Comparison of ENCODE assay signal across 9 cellular contexts in the genomic region with DNA sequence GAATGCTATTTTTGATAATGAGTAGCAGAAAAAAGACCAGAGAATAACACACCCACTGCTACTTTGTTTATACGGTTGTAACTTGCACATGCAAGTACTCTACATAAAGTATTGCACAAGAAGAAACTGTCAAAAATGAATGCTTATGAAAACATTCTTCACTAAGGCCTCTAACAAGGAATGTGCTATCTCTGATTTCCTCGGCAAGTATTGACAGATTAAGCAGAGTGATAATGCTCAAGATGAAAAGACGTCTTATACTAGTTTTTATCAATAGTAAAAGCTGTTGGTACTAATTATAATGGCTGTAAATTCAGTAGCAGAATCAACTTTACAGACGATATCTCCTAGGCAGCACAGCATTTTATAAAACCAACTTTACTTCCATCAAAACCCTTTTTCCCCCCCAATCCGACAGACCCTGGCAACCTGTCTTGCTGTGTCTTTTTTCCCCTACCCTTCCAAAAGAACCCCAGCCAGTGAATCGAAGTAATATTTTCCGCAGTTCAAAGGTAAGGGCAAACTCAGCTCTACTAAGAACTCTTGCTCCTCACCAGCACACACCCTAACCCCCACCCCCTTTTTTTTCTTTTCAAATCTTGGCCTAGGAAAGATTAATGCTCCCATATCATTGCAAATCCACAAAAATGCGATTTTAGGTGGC. TPM values are rescaled to one million over a fixed set of nuclear protein-coding genes. Genes with fewer than 3 reads are reported as not detected.
DNase-seq lines count a peak whose midpoint lies in the region; ATAC-seq, FAIRE-seq and TF ChIP-seq lines count a peak whose summit lies in the region.
"Had no signal": no experiment of that assay in that cellular context is flagged by ENCODE, and none has a peak within 500 bp of the region (broad histone marks: within the 10 kb centered on the region; RNA-seq: fewer than 3 reads in every experiment).

No MANE protein-coding gene starts in this region.

- SMC1A ChIA-PET in GM12878 (lab: Charles Lee; ENCODE audit: uncharacterized antibody, unreplicated experiment), result interaction anchor here (1.0 to 1.8 kb wide), 3 partner anchors 9 to 200 kb away, joined by 3 to 5 read pairs (median 4); no protein-coding TSS in a partner anchor

- H3K79me2 ChIP-seq in GM12878 (ENCODE audit: control insufficient read depth, insufficient read depth, low read length) (peaks cover 62% of the 10 kb centered on the region), HepG2 (ENCODE audit: insufficient read depth, low read length) (peaks cover 54% of the 10 kb centered on the region)

- H3K4me2 ChIP-seq in GM12878 (ENCODE audit: control insufficient read depth, insufficient read depth) (peak overlapping the region; percentile 80), HepG2 (ENCODE audit: low read depth, low read length) (peak overlapping the region; percentile 82)

- H3K27ac ChIP-seq in GM12878 (ENCODE audit: control insufficient read depth, insufficient read depth) (peak overlapping the region; percentile 97), HepG2 (ENCODE audit: extremely low read length, insufficient read depth, low read length) (peak overlapping the region; percentile 94), tibial artery (peak overlapping the region; percentile 86 to 96)

- TF ChIP-seq EP300 in GM12878 (IDR thresholded peaks at IDR 0.05; ENCODE audit: borderline replicate concordance in 1 of 2, control insufficient read depth in 1 of 2, low read depth in 2 of 2, low read length in 2 of 2) (no peak), HepG2 (IDR thresholded peaks at IDR 0.05; ENCODE audit: low read depth in 2 of 2, low read length in 2 of 2) (no peak), HepG2 (CRISPR knock-in tag; IDR thresholded peaks at IDR 0.05; ENCODE audit: borderline replicate concordance) (no peak)

- no peaks in the 10 kb centered on the region for H3K36me3 ChIP-seq in GM12878 (ENCODE audit: control insufficient read depth in 2 of 2, insufficient read depth in 2 of 2, low read length in 1 of 2)
- H3K36me3 ChIP-seq in HepG2 (replicated peaks in 1 of 2; ENCODE audit: control insufficient read depth in 1 of 2, insufficient read depth in 2 of 2, low read length in 2 of 2), result no peaks in the 10 kb centered on the region
- H3K36me3 ChIP-seq in tibial artery, result no peaks in the 10 kb centered on the region

- H3K27me3 ChIP-seq in GM12878 (replicated peaks in 1 of 2; ENCODE audit: control insufficient read depth in 2 of 2, insufficient read depth in 2 of 2, low read length in 1 of 2), result no peaks in the 10 kb centered on the region
- H3K27me3 ChIP-seq in HepG2 (ENCODE audit: control insufficient read depth in 1 of 2, insufficient read depth in 2 of 2, low read length in 2 of 2), result no peaks in the 10 kb centered on the region; a peak in 1 of 5 replicates
- no peaks in the 10 kb centered on the region for H3K27me3 ChIP-seq in tibial artery

- intact Hi-C loops in GM12878 (cut with micrococcal nuclease; ENCODE audit: unreplicated experiment) (loop anchor here (2.0 to 5.0 kb wide), 3 partner anchors 81 to 184 kb away; no protein-coding TSS in a partner anchor), HepG2 (cut with micrococcal nuclease; ENCODE audit: unreplicated experiment) (loop anchor here (1.0 kb wide), 1 partner anchor 200 kb away; no protein-coding TSS in a partner anchor), tibial artery (cut with DNase I; ENCODE audit: low total_unique reads) (loop anchor here (10.0 kb wide), 1 partner anchor 186 kb away; no protein-coding TSS in a partner anchor)

- TF ChIP-seq CTCF in LNCaP clone FGC (IDR thresholded peaks at IDR 0.05; ENCODE audit: control insufficient read depth, extremely low read depth, insufficient read depth), result no peak
- no peak for TF ChIP-seq CTCF in GM12878 (IDR thresholded peaks at IDR 0.05 in 2 of 3, conservative IDR thresholded peaks at IDR 0.05 in 1 of 3; ENCODE audit: control insufficient read depth in 2 of 3, extremely low read depth in 1 of 3, insufficient read depth in 1 of 3, low read depth in 3 of 3, low read length in 3 of 3)
- TF ChIP-seq CTCF in HepG2 (CRISPR knock-in tag; IDR thresholded peaks at IDR 0.05), result no peak
- TF ChIP-seq CTCF in tibial artery (IDR thresholded peaks at IDR 0.05), result no peak

- POLR2A ChIA-PET in GM12878 (lab: Charles Lee) (no interaction called here), HepG2 (lab: Yijun Ruan, JAX) (no interaction called here), HEK293T (lab: Yijun Ruan, JAX) (interaction anchor here (0.6 to 0.7 kb wide), 2 partner anchors 52 to 191 kb away, joined by 3 read pairs; partner anchors contain the start of gene OCIAD1)

- CTCF ChIA-PET in GM12878 (lab: Yijun Ruan, JAX), result interaction anchor here (0.9 to 5.9 kb wide), 3 partner anchors 12 to 200 kb away, joined by 4 to 38 read pairs (median 4); no protein-coding TSS in a partner anchor
- CTCF ChIA-PET in HepG2 (lab: Yijun Ruan, JAX; ENCODE audit: low intra/inter-chr PET ratio, low total read pairs), result no interaction called here
- CTCF ChIA-PET in HEK293T (lab: Yijun Ruan, JAX), result no interaction called here

- BruUV-seq in GM12878 (replicated peaks; lab: Mats Ljungman, UMichigan) (TSS peak; percentile 74), HepG2 (replicated peaks; lab: Mats Ljungman, UMichigan) (TSS peak; percentile 76)

- H4K20me1 ChIP-seq in GM12878 (ENCODE audit: control insufficient read depth, insufficient read depth) (no peaks in the 10 kb centered on the region), HepG2 (ENCODE audit: insufficient read depth, low read length) (peaks cover 8% of the 10 kb centered on the region)

- H2AFZ ChIP-seq in GM12878 (ENCODE audit: control insufficient read depth, low read depth, low read length) (peak overlapping the region; percentile 69; the same call in 1 of the 2 replicates), HepG2 (ENCODE audit: low read length) (peak overlapping the region; percentile 57)

- in situ Hi-C loops in GM12878 (cut with MboI), result no loop called here
- in situ Hi-C loops in HepG2 (cut with HindIII; ENCODE audit: extremely low pct_ligation_motif_present, low pct_unique_long_range_greater_than_20kb), result loop anchor here (25.0 kb wide), 1 partner anchor 191 kb away; no protein-coding TSS in a partner anchor

- peak overlapping the region; percentile 87 for H3K4me3 ChIP-seq in LNCaP clone FGC (ENCODE audit: low read depth, low read length)
- H3K4me3 ChIP-seq in GM12878, result peak overlapping the region; percentile 97
- H3K4me3 ChIP-seq in HepG2 (replicated peaks in 1 of 3; ENCODE audit: insufficient read depth in 1 of 3, low read depth in 2 of 3, low read length in 3 of 3), result peak overlapping the region; percentile 85 to 99 (median 98)
- peak overlapping the region; percentile 69 to 99 for H3K4me3 ChIP-seq in tibial artery

- TF ChIP-seq POLR2A in GM12878 (IDR thresholded peaks at IDR 0.05; ENCODE audit: low read depth, low read length) (no peak), HepG2 (IDR thresholded peaks at IDR 0.05; ENCODE audit: insufficient read depth in 1 of 2, low read depth in 2 of 2, low read length in 2 of 2) (no peak)

- H3K4me1 ChIP-seq in GM12878 (ENCODE audit: control insufficient read depth, insufficient read depth, low read length), result 0 out of 2 replicates have a peak, but pooled peaks cover 2% of the 10 kb centered on the region
- H3K4me1 ChIP-seq in HepG2 (ENCODE audit: insufficient read depth, low read length), result peaks cover 52% of the 10 kb centered on the region
- peaks cover 0 to 53% (median 19%) of the 10 kb centered on the region in 4 donors for H3K4me1 ChIP-seq in tibial artery

- DNase-seq in EH (ENCODE audit: low read depth), result peak; percentile 77
- DNase-seq in LNCaP clone FGC (ENCODE audit: low read depth), result no peak
- no peak for DNase-seq in GM12878 (ENCODE audit: low read depth, low spot score)
- peak; percentile 19 for DNase-seq in HepG2 (ENCODE audit: low spot score)
- DNase-seq in tibial artery, result no peak
- DNase-seq in HEK293T (ENCODE audit: extremely low spot score), result no peak
- no peak for DNase-seq in mucosa of gallbladder (ENCODE audit: low spot score)
- no peak for DNase-seq in germinal center (ENCODE audit: low spot score)

- peak overlapping the region; percentile 98 for H3K9ac ChIP-seq in GM12878 (ENCODE audit: control insufficient read depth, insufficient read depth, low read length)
- H3K9ac ChIP-seq in HepG2 (ENCODE audit: insufficient read depth, low read depth, low read length), result peak overlapping the region; percentile 93

- TF ChIP-seq RAD21 in GM12878 (IDR thresholded peaks at IDR 0.05; ENCODE audit: insufficient read depth, low read depth, low read length), result no peak
- no peak for TF ChIP-seq RAD21 in HepG2 (CRISPR knock-in tag; IDR thresholded peaks at IDR 0.05)

- H3K9me3 ChIP-seq in GM12878 (replicated peaks; ENCODE audit: control insufficient read depth, insufficient read depth, low read length) (no peaks in the 10 kb centered on the region), HepG2 (ENCODE audit: low read length) (no peaks in the 10 kb centered on the region), tibial artery (no peaks in the 10 kb centered on the region)

- RAD21 ChIA-PET in GM12878 (lab: Charles Lee; ENCODE audit: unreplicated experiment), result interaction anchor here (0.8 to 3.8 kb wide), 5 partner anchors 73 to 128 kb away, joined by 3 to 12 read pairs (median 3); partner anchors contain the start of gene OCIAD2

- WGBS in GM12878 (ENCODE audit: insufficient coverage, insufficient replicate concordance, low lambda C conversion rate, missing lambda C conversion rate), result 6% methylated on average over 8 of the region's 8 CpGs
- 1% methylated on average over 8 of the region's 8 CpGs for WGBS in HepG2 (ENCODE audit: low lambda C conversion rate)

- FAIRE-seq in GM12878 (lab: Jason Lieb, UNC) (no peak), HepG2 (lab: Jason Lieb, UNC) (no peak)
- FAIRE-seq: TTC549 had no signal

- ATAC-seq in GM12878 (no peak), HepG2 (no peak)

RNA-seq across cellular contexts. Expression of gene FRYL, which starts 1.5 kb away (rescaled TPM):
- total RNA-seq in GM12878 (2013; cell fraction: nucleolus; rRNA removed), result 290 and 300 TPM in 2 replicates
- total RNA-seq in GM12878 (2014; rRNA removed) (44.3 and 54.1 TPM in 2 replicates), GM12878 (2014; rRNA removed; fragmentation: Illumina TruSeq; extraction: Trizol) (50.6 and 53.6 TPM in 2 replicates), GM12878 (2021) (40.9 and 48.4 TPM in 2 replicates), HepG2 (2016; rRNA removed; fragmentation: Illumina TruSeq; extraction: Trizol) (19.6 and 28.4 TPM in 2 replicates), mucosa of gallbladder (54.1 TPM)
- polyA plus RNA-seq in GM12878 (2011; ENCODE audit: low read depth), result 9.6 TPM
- polyA plus RNA-seq in GM12878 (2011; rRNA removed) (42.5 and 57.4 TPM in 2 replicates), GM12878 (2014; fragmentation: Illumina TruSeq; extraction: Trizol) (27.0 and 31.0 TPM in 2 replicates), GM12878 (2014; fragmentation: Nextera tagmentation; extraction: Ambion mirVana) (10 to 100 TPM; 10.3 to 12.6 TPM), GM12878 (2014; rRNA removed) (23.0 and 23.8 TPM in 2 replicates), GM12878 (2016; fragmentation: Nextera tagmentation; extraction: Ambion mirVana) (10 to 100 TPM; 28.4 to 29.0 TPM), HepG2 (2011; rRNA removed) (7.8 and 9.7 TPM in 2 replicates)
- polyA plus RNA-seq in GM12878 (2011; cell fraction: cytosol; rRNA removed), result 15.4 and 21.6 TPM in 2 replicates
- 51.3 and 52.6 TPM in 2 replicates for polyA plus RNA-seq in GM12878 (2011; cell fraction: nucleus; rRNA removed)
- 14.6 and 20.4 TPM in 2 replicates for polyA plus RNA-seq in GM12878 (2012)
- polyA minus RNA-seq in GM12878 (2011; rRNA and poly(A)+ RNA removed), result 128 and 172 TPM in 2 replicates
- polyA minus RNA-seq in GM12878 (2011; cell fraction: cytosol; rRNA and poly(A)+ RNA removed), result 36.4 and 41.7 TPM in 2 replicates
- polyA minus RNA-seq in GM12878 (2011; cell fraction: nucleus; rRNA and poly(A)+ RNA removed), result 164 and 223 TPM in 2 replicates
- 4.5 and 6.9 TPM in 2 replicates for total RNA-seq in HepG2 (2016; cell fraction: cytosol; rRNA removed; fragmentation: Illumina TruSeq; extraction: Trizol; ENCODE audit: low read depth)
- 20.0 and 28.7 TPM in 2 replicates for total RNA-seq in HepG2 (2016; cell fraction: insoluble cytoplasmic fraction; rRNA removed; fragmentation: Illumina TruSeq; extraction: Trizol)
- total RNA-seq in HepG2 (2016; cell fraction: membrane; rRNA removed; fragmentation: Illumina TruSeq; extraction: Trizol), result 5.6 and 7.2 TPM in 2 replicates
- total RNA-seq in HepG2 (2016; cell fraction: nucleus; rRNA removed; fragmentation: Illumina TruSeq; extraction: Trizol), result 57.5 and 66.0 TPM in 2 replicates
- 2.5 and 4.4 TPM in 2 replicates for polyA plus RNA-seq in HepG2 (2011; cell fraction: cytosol; rRNA removed)
- polyA plus RNA-seq in HepG2 (2011; cell fraction: nucleus; rRNA removed), result 12.2 and 12.3 TPM in 2 replicates
- polyA plus RNA-seq in HepG2 (2012), result 7.0 and 7.6 TPM in 2 replicates
- polyA plus RNA-seq in HepG2 (2016; cell fraction: cytosol; fragmentation: Illumina TruSeq; extraction: Trizol; ENCODE audit: low read depth), result 0.57 and 0.58 TPM in 2 replicates
- polyA plus RNA-seq in HepG2 (2016; cell fraction: insoluble cytoplasmic fraction; fragmentation: Illumina TruSeq; extraction: Trizol; ENCODE audit: low read depth), result 9.9 and 12.5 TPM in 2 replicates
- polyA plus RNA-seq in HepG2 (2016; cell fraction: membrane; fragmentation: Illumina TruSeq; extraction: Trizol; ENCODE audit: low read depth), result 1.2 and 1.7 TPM in 2 replicates
- polyA plus RNA-seq in HepG2 (2016; cell fraction: nucleus; fragmentation: Illumina TruSeq; extraction: Trizol; ENCODE audit: insufficient read depth, low read depth), result 21.6 and 24.9 TPM in 2 replicates
- polyA minus RNA-seq in HepG2 (2011; rRNA and poly(A)+ RNA removed; ENCODE audit: low replicate concordance), result 27.4 and 29.3 TPM in 2 replicates
- polyA minus RNA-seq in HepG2 (2011; cell fraction: cytosol; rRNA and poly(A)+ RNA removed), result 12.0 and 18.5 TPM in 2 replicates
- polyA minus RNA-seq in HepG2 (2011; cell fraction: nucleus; rRNA and poly(A)+ RNA removed), result 177 and 185 TPM in 2 replicates

RNA-seq across cellular contexts. Expression of gene OCIAD1, which starts 52.3 kb away (rescaled TPM):
- total RNA-seq in GM12878 (2013; cell fraction: nucleolus; rRNA removed), result 201 and 206 TPM in 2 replicates
- total RNA-seq in GM12878 (2014; rRNA removed) (89.6 and 104 TPM in 2 replicates), GM12878 (2014; rRNA removed; fragmentation: Illumina TruSeq; extraction: Trizol) (107 and 109 TPM in 2 replicates), GM12878 (2021) (89.1 and 90.6 TPM in 2 replicates), HepG2 (2016; rRNA removed; fragmentation: Illumina TruSeq; extraction: Trizol) (52.6 and 74.9 TPM in 2 replicates), mucosa of gallbladder (128 TPM)
- polyA plus RNA-seq in GM12878 (2011; ENCODE audit: low read depth), result 108 TPM
- polyA plus RNA-seq in GM12878 (2011; rRNA removed) (178 and 255 TPM in 2 replicates), GM12878 (2014; fragmentation: Illumina TruSeq; extraction: Trizol) (196 and 261 TPM in 2 replicates), GM12878 (2014; fragmentation: Nextera tagmentation; extraction: Ambion mirVana) (100 to 1,000 TPM; 131 to 141 TPM), GM12878 (2014; rRNA removed) (93.4 and 108 TPM in 2 replicates), GM12878 (2016; fragmentation: Nextera tagmentation; extraction: Ambion mirVana) (100 to 1,000 TPM; 146 to 148 TPM), HepG2 (2011; rRNA removed) (59.7 and 67.3 TPM in 2 replicates)
- 84.6 and 88.1 TPM in 2 replicates for polyA plus RNA-seq in GM12878 (2011; cell fraction: cytosol; rRNA removed)
- 76.2 and 80.2 TPM in 2 replicates for polyA plus RNA-seq in GM12878 (2011; cell fraction: nucleus; rRNA removed)
- 99.9 and 107 TPM in 2 replicates for polyA plus RNA-seq in GM12878 (2012)
- 53.7 and 65.8 TPM in 2 replicates for polyA minus RNA-seq in GM12878 (2011; rRNA and poly(A)+ RNA removed)
- polyA minus RNA-seq in GM12878 (2011; cell fraction: cytosol; rRNA and poly(A)+ RNA removed), result 35.5 and 40.1 TPM in 2 replicates
- 64.0 and 117 TPM in 2 replicates for polyA minus RNA-seq in GM12878 (2011; cell fraction: nucleus; rRNA and poly(A)+ RNA removed)
- total RNA-seq in HepG2 (2016; cell fraction: cytosol; rRNA removed; fragmentation: Illumina TruSeq; extraction: Trizol; ENCODE audit: low read depth), result 22.4 and 26.4 TPM in 2 replicates
- 55.4 and 78.1 TPM in 2 replicates for total RNA-seq in HepG2 (2016; cell fraction: insoluble cytoplasmic fraction; rRNA removed; fragmentation: Illumina TruSeq; extraction: Trizol)
- total RNA-seq in HepG2 (2016; cell fraction: membrane; rRNA removed; fragmentation: Illumina TruSeq; extraction: Trizol), result 29.7 and 31.7 TPM in 2 replicates
- total RNA-seq in HepG2 (2016; cell fraction: nucleus; rRNA removed; fragmentation: Illumina TruSeq; extraction: Trizol), result 69.1 and 73.3 TPM in 2 replicates
- 37.3 and 45.5 TPM in 2 replicates for polyA plus RNA-seq in HepG2 (2011; cell fraction: cytosol; rRNA removed)
- 23.3 and 29.6 TPM in 2 replicates for polyA plus RNA-seq in HepG2 (2011; cell fraction: nucleus; rRNA removed)
- polyA plus RNA-seq in HepG2 (2012), result 65.2 and 70.0 TPM in 2 replicates
- 15.0 and 17.6 TPM in 2 replicates for polyA plus RNA-seq in HepG2 (2016; cell fraction: cytosol; fragmentation: Illumina TruSeq; extraction: Trizol; ENCODE audit: low read depth)
- 53.6 and 60.2 TPM in 2 replicates for polyA plus RNA-seq in HepG2 (2016; cell fraction: insoluble cytoplasmic fraction; fragmentation: Illumina TruSeq; extraction: Trizol; ENCODE audit: low read depth)
- polyA plus RNA-seq in HepG2 (2016; cell fraction: membrane; fragmentation: Illumina TruSeq; extraction: Trizol; ENCODE audit: low read depth), result 23.3 and 25.0 TPM in 2 replicates
- 116 and 122 TPM in 2 replicates for polyA plus RNA-seq in HepG2 (2016; cell fraction: nucleus; fragmentation: Illumina TruSeq; extraction: Trizol; ENCODE audit: insufficient read depth, low read depth)
- polyA minus RNA-seq in HepG2 (2011; rRNA and poly(A)+ RNA removed; ENCODE audit: low replicate concordance), result 43.1 and 49.6 TPM in 2 replicates
- 32.1 and 36.1 TPM in 2 replicates for polyA minus RNA-seq in HepG2 (2011; cell fraction: cytosol; rRNA and poly(A)+ RNA removed)
- 57.4 and 68.6 TPM in 2 replicates for polyA minus RNA-seq in HepG2 (2011; cell fraction: nucleus; rRNA and poly(A)+ RNA removed)

Comparison
In these comparisons a context has a peak if more than half of its experiments do, and no peak if none do; other contexts are left out.
1. DNase-seq: peak in EH (single experiment) and HepG2 (single experiment); none in LNCaP clone FGC (single experiment), GM12878 (single experiment), tibial artery (0 of 2), HEK293T (single experiment), mucosa of gallbladder (single experiment) and germinal center (single experiment).
2. Peak in every context shown above with its lines, with median percentiles within 50 percentile points of each other: H3K4me3 ChIP-seq and H3K27ac ChIP-seq.